Comparison of ENCODE assay signal across 8 cellular contexts in the genomic region with DNA sequence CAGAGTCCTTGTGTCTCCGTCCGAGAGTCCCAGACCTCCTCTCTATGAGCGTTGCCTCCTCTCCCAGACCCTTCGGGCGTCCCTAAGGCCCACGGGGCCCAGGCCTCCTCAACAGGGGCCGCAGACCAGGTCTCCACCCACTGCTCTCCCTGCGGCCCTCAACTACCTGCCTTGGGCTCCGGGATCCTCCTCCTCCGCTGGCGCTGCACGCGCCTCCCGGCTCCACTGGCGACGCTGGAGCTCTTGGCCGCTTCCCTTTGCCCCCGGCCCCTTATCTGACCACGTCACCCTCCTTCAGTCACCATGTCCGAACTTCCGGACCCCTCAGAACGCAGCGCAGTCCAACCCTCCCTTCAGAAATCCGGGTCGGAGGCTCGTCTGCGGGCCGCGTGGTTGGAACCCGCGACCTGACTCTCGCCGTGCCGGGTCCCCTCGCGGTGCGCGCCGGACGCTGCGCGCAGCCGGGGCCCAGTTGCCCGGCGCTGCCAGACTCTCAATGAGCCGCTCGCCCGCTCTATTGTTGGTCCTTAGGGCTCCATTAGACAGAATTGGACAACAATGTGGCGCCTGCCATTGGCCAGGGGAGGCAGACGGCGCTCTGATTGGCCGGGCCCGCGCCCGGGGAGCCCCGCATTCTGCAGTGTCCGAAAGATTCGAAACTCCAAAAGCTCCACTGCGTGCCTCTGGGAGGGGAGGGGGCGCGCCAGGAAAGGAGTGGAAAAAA. TPM values are rescaled to one million over a fixed set of nuclear protein-coding genes. Genes with fewer than 3 reads are reported as not detected.
DNase-seq lines count a peak whose midpoint lies in the region; ATAC-seq and TF ChIP-seq lines count a peak whose summit lies in the region.

A gene (minus strand): TSS at position 498 of the 724 bp plus-strand sequence. CDS start 1,907 bp downstream, outside the sequence.

- no peaks in the 10 kb centered on the region for H3K9me3 ChIP-seq in mucosa of descending colon

- intact Hi-C loops in Right ventricle myocardium superior (cut with DNase I) (no loop called here), cardiac septum (cut with DNase I) (no loop called here), mucosa of descending colon (cut with DNase I, micrococcal nuclease) (no loop called here), posterior vena cava (cut with DNase I) (no loop called here)

- DNase-seq in Right ventricle myocardium superior (no peak), cardiac septum (ENCODE audit: low spot score) (no peak), NCI-H510A treated with DMSO at 0.1 percent for 48 hours (lab: John Stamatoyannopoulos, UW) (peak; percentile 69), dermis blood vessel endothelial cell (peak; percentile 63), mucosa of descending colon (peak in 2 of 3 donors; percentile 22 to 41), posterior vena cava (ENCODE audit: low spot score) (no peak), NCI-H446 treated with DMSO at 0.1 percent for 48 hours (lab: John Stamatoyannopoulos, UW) (no peak), GDM1 (lab: John Stamatoyannopoulos, UW) (no peak)

- peak; percentile 48 for ATAC-seq in Right ventricle myocardium superior (ENCODE audit: poor library complexity)
- ATAC-seq in mucosa of descending colon: peak; percentile 57

- H3K4me3 ChIP-seq in mucosa of descending colon: no peak within 1 kb of the TSS

- H3K36me3 ChIP-seq in mucosa of descending colon (ENCODE audit: low read depth): no peaks in the 10 kb centered on the region

- no peak for TF ChIP-seq CTCF in mucosa of descending colon (IDR thresholded peaks at IDR 0.05)

- peaks cover 48% of the 10 kb centered on the region for H3K4me1 ChIP-seq in mucosa of descending colon (ENCODE audit: low read depth)

RNA-seq across cellular contexts. Expression of the gene that starts here (rescaled TPM):
- total RNA-seq in Right ventricle myocardium superior: not detected
- 0.08 TPM for total RNA-seq in cardiac septum
- total RNA-seq in dermis blood vessel endothelial cell: not detected in 2 replicates
- total RNA-seq in mucosa of descending colon: not detected
- total RNA-seq in posterior vena cava: not detected

Comparison
In these comparisons a context has a peak if more than half of its experiments do, and no peak if none do; other contexts are left out.
1. Peak in ATAC-seq in Right ventricle myocardium superior; RNA of the gene not detected or under 1 TPM.
2. Peak in DNase-seq in dermis blood vessel endothelial cell; RNA of the gene not detected or under 1 TPM.
3. Peak in DNase-seq and ATAC-seq in mucosa of descending colon; RNA of the gene not detected or under 1 TPM.